ENCODE assay signal across 1 cellular context in genomic region chr3:179265092-179265491, GRCh38.
TF ChIP-seq lines count a peak whose summit lies in the region.

No MANE protein-coding gene starts in this region.

TF ChIP-seq in K562, 482 proteins besides CTCF, POLR2A, EP300 and RAD21 (continued from another document):
- TF ChIP-seq ZBTB2 (IDR thresholded peaks at IDR 0.05) (no peak; the same call in 1 of the 2 replicates), KDM1A (IDR thresholded peaks at IDR 0.05) (peak in 1 of 2 experiments; percentile 41; a peak in 3 of 4 replicates), ZNF76 (CRISPR knock-in tag; IDR thresholded peaks at IDR 0.05; ENCODE audit: borderline replicate concordance) (no peak), ETV5 (CRISPR knock-in tag; IDR thresholded peaks at IDR 0.05; ENCODE audit: low read depth) (no peak), ZNF3 (CRISPR knock-in tag; IDR thresholded peaks at IDR 0.05) (no peak), RBM22 (IDR thresholded peaks at IDR 0.05; ENCODE audit: low read depth, low read length, poor library complexity, severe bottlenecking) (no peak), NR1H2 (CRISPR knock-in tag; IDR thresholded peaks at IDR 0.05) (no peak), SIRT6 (IDR thresholded peaks at IDR 0.05; ENCODE audit: low read depth, low read length) (no peak), BCOR (IDR thresholded peaks at IDR 0.05) (no peak), TAL1 (IDR thresholded peaks at IDR 0.05) (peak; percentile 43; the same call in 1 of the 2 replicates), CREB5 (CRISPR knock-in tag; IDR thresholded peaks at IDR 0.05) (no peak), ZNF146 (CRISPR knock-in tag; IDR thresholded peaks at IDR 0.05; ENCODE audit: unreplicated experiment) (no peak), ZNF354B (CRISPR knock-in tag; IDR thresholded peaks at IDR 0.05) (no peak), ZNF12 (CRISPR knock-in tag; IDR thresholded peaks at IDR 0.05) (no peak), TCF3 (CRISPR knock-in tag; IDR thresholded peaks at IDR 0.05) (peak; percentile 72), STAT5B (CRISPR knock-in tag; IDR thresholded peaks at IDR 0.05) (no peak), NCOA1 (IDR thresholded peaks at IDR 0.05; ENCODE audit: low read depth) (no peak), SMAD1 (IDR thresholded peaks at IDR 0.05; ENCODE audit: low read depth, low read length, partially characterized antibody) (no peak), MEIS2 (IDR thresholded peaks at IDR 0.05; ENCODE audit: partially characterized antibody) (peak; percentile 38), ARNT (IDR thresholded peaks at IDR 0.05) (no peak), FOS (IDR thresholded peaks at IDR 0.05; ENCODE audit: extremely low read depth, insufficient read length) (no peak)
- TF ChIP-seq, protein P1, sequence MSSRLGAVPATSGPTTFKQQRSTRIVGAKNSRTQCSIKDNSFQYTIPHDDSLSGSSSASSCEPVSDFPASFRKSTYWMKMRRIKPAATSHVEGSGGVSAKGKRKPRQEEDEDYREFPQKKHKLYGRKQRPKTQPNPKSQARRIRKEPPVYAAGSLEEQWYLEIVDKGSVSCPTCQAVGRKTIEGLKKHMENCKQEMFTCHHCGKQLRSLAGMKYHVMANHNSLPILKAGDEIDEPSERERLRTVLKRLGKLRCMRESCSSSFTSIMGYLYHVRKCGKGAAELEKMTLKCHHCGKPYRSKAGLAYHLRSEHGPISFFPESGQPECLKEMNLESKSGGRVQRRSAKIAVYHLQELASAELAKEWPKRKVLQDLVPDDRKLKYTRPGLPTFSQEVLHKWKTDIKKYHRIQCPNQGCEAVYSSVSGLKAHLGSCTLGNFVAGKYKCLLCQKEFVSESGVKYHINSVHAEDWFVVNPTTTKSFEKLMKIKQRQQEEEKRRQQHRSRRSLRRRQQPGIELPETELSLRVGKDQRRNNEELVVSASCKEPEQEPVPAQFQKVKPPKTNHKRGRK (tag; IDR thresholded peaks at IDR 0.05) = no peak
